13 cellular contexts compared by ENCODE assay signal in genomic region chr18:49335677-49336076, GRCh38.
A peak's percentile ranks its signal among the peaks of the same experiment; 100 is the strongest.
DNase-seq lines count a peak whose midpoint lies in the region; ATAC-seq and TF ChIP-seq lines count a peak whose summit lies in the region.
"Had no signal": no experiment of that assay in that cellular context is flagged by ENCODE, and none has a peak within 500 bp of the region (broad histone marks: within the 10 kb centered on the region; RNA-seq: fewer than 3 reads in every experiment).

No MANE protein-coding gene starts in this region.

- TF ChIP-seq CTCF in DOHH2 (IDR thresholded peaks at IDR 0.05; ENCODE audit: low read depth, low read length, poor library complexity, severe bottlenecking) (peak; percentile 50), GM12874 (IDR thresholded peaks at IDR 0.05; ENCODE audit: insufficient read depth, low read depth, low read length) (0 out of 2 replicates have a peak, but pooled peaks have one; percentile 6), lower lobe of right lung (IDR thresholded peaks at IDR 0.05) (no peak)

- DNase-seq in OCI-M1 (lab: John Stamatoyannopoulos, UW), result peak; percentile 17
- peak; percentile 12 to 50 for DNase-seq in erythroblast (lab: John Stamatoyannopoulos, UW)
- DNase-seq in lower lobe of right lung, result no peak
- DNase-seq in COLO829 (ENCODE audit: low spot score), result no peak
- DNase-seq in HT-29 (ENCODE audit: low spot score), result no peak
- DNase-seq: activated T-cell treated with anti-CD3 and anti-CD28 coated beads for 4 hours, amniotic stem cell, small intestine had no signal

- H3K27ac ChIP-seq in DOHH2 (ENCODE audit: low read depth, low read length) (no peak overlapping the region), lower lobe of right lung (no peak overlapping the region)
- H3K27ac ChIP-seq: coronary artery, SJSA1 had no signal

- no peaks in the 10 kb centered on the region for H3K9me3 ChIP-seq in DOHH2 (ENCODE audit: control insufficient read depth, insufficient read depth, low read length)
- no peaks in the 10 kb centered on the region for H3K9me3 ChIP-seq in lower lobe of right lung
- H3K9me3 ChIP-seq: SJSA1 had no signal

- no peaks in the 10 kb centered on the region for H3K9me2 ChIP-seq in DOHH2 (replicated peaks; ENCODE audit: control insufficient read depth, low read length)

- intact Hi-C loops in lower lobe of right lung (cut with DNase I), result no loop called here

- ATAC-seq in lower lobe of right lung (no peak), HG02678 (IDR thresholded peaks at IDR 0.05; ENCODE audit: unreplicated experiment) (no peak)

- H3K4me2 ChIP-seq in DOHH2 (ENCODE audit: low read length), result no peak overlapping the region

- no peaks in the 10 kb centered on the region for H3K79me2 ChIP-seq in DOHH2 (ENCODE audit: control insufficient read depth, low read length)

- H3K27me3 ChIP-seq in DOHH2 (ENCODE audit: control insufficient read depth, low read length), result no peaks in the 10 kb centered on the region
- no peaks in the 10 kb centered on the region for H3K27me3 ChIP-seq in lower lobe of right lung (ENCODE audit: low read depth)
- H3K27me3 ChIP-seq: SJSA1 had no signal

- peaks cover 20% of the 10 kb centered on the region for H3K36me3 ChIP-seq in DOHH2 (ENCODE audit: control insufficient read depth, low read length)
- H3K36me3 ChIP-seq in lower lobe of right lung, result peaks cover 23% of the 10 kb centered on the region

- no peak for TF ChIP-seq POLR2A in erythroblast (IDR thresholded peaks at IDR 0.05; ENCODE audit: low read length)

- H4K20me1 ChIP-seq in DOHH2 (ENCODE audit: control insufficient read depth, insufficient read depth, low read depth, low read length), result no peaks in the 10 kb centered on the region

- H3F3A ChIP-seq in DOHH2 (ENCODE audit: control insufficient read depth, insufficient read depth), result no peaks in the 10 kb centered on the region

- H3K4me1 ChIP-seq in DOHH2 (ENCODE audit: control insufficient read depth, low read length), result no peaks in the 10 kb centered on the region
- H3K4me1 ChIP-seq in lower lobe of right lung, result no peaks in the 10 kb centered on the region

- H3K4me3 ChIP-seq in DOHH2 (ENCODE audit: low read length) (no peak overlapping the region), lower lobe of right lung (no peak overlapping the region)
- H3K4me3 ChIP-seq: coronary artery, SJSA1 had no signal

Comparison
In these comparisons a context has a peak if more than half of its experiments do, and no peak if none do; other contexts are left out.
1. DNase-seq: peak in OCI-M1 (single experiment) and erythroblast (2 of 2); none in lower lobe of right lung (single experiment), COLO829 (single experiment) and HT-29 (single experiment).